ENCODE assay signal across 11 cellular contexts in genomic region chr3:15007681-15008141, GRCh38. TPM values are rescaled to one million over a fixed set of nuclear protein-coding genes. Genes with fewer than 3 reads are reported as not detected.
DNase-seq lines count a peak whose midpoint lies in the region; ATAC-seq lines count a peak whose summit lies in the region.
"Had no signal": no experiment of that assay in that cellular context is flagged by ENCODE, and none has a peak within 500 bp of the region (broad histone marks: within the 10 kb centered on the region; RNA-seq: fewer than 3 reads in every experiment).

No MANE protein-coding gene starts in this region.

- H3K9me3 ChIP-seq in ectodermal cell (ENCODE audit: control insufficient read depth, low read length), result no peaks in the 10 kb centered on the region
- H3K9me3 ChIP-seq: body of pancreas had no signal

- no peak for ATAC-seq in GM18868 (IDR thresholded peaks at IDR 0.05; ENCODE audit: unreplicated experiment)
- no peak for ATAC-seq in GM21737 (IDR thresholded peaks at IDR 0.05; ENCODE audit: unreplicated experiment)
- no peak for ATAC-seq in GM21528 (IDR thresholded peaks at IDR 0.05; ENCODE audit: low FRiP score, unreplicated experiment)
- ATAC-seq: body of pancreas, esophagus mucosa had no signal

- peaks cover 6% of the 10 kb centered on the region for H3K36me3 ChIP-seq in ectodermal cell (ENCODE audit: control insufficient read depth, insufficient read depth, low read length)

- no peaks in the 10 kb centered on the region for H3K4me1 ChIP-seq in ectodermal cell (ENCODE audit: control insufficient read depth, insufficient read depth, low read length)
- H3K4me1 ChIP-seq: body of pancreas had no signal

- DNase-seq in COLO668 (lab: John Stamatoyannopoulos, UW; ENCODE audit: unreplicated experiment) (peak; percentile 10), NCI-H226 (peak; percentile 75), myocyte (ENCODE audit: low read depth) (peak; percentile 48)
- DNase-seq in activated CD8-positive, alpha-beta memory T cell treated with anti-CD3 and anti-CD28 coated beads, Interleukin-2, amount 50 U/mL, for 48 hours, result no peak
- DNase-seq: body of pancreas, occipital lobe had no signal

- peak overlapping the region; percentile 23 for H3K27ac ChIP-seq in ectodermal cell (ENCODE audit: insufficient read depth, low read depth, low read length, poor library complexity, severe bottlenecking)
- H3K27ac ChIP-seq: body of pancreas had no signal

- no peaks in the 10 kb centered on the region for H3K27me3 ChIP-seq in ectodermal cell (ENCODE audit: control insufficient read depth, insufficient read depth, low read length, poor library complexity, severe bottlenecking)
- H3K27me3 ChIP-seq: body of pancreas had no signal

- WGBS in ectodermal cell, 2 experiments, result 96 to 99% methylated on average over 4 of the region's 4 CpGs

- H3K4me3 ChIP-seq in ectodermal cell (ENCODE audit: insufficient read depth, low read depth, low read length), result no peak overlapping the region
- H3K4me3 ChIP-seq: body of pancreas had no signal

RNA-seq across cellular contexts. Expression of gene MRPS25, which starts 57.4 kb away (rescaled TPM):
- 43.3 TPM for polyA plus RNA-seq in ectodermal cell (2013, experiment 1 of 4)
- polyA plus RNA-seq in ectodermal cell (2013, experiment 2 of 4), result 39.3 TPM
- polyA plus RNA-seq in ectodermal cell (2013, experiment 3 of 4), result 27.5 TPM
- 33.0 TPM for polyA plus RNA-seq in ectodermal cell (2013, experiment 4 of 4)
- 23.7 and 30.8 TPM in 2 replicates for total RNA-seq in myocyte
- polyA plus RNA-seq in myocyte (2012), result 44.5 TPM
